1 cellular context compared by ENCODE assay signal in genomic region chr2:188292446-188293239, GRCh38.
TF ChIP-seq lines count a peak whose summit lies in the region.

No MANE protein-coding gene starts in this region.

TF ChIP-seq in SK-N-SH treated with all-trans-retinoic acid at 6 μM for 48 hours, 23 proteins besides CTCF, POLR2A, EP300 and RAD21 (continued from another document):
- TF ChIP-seq TSHZ2 (CRISPR knock-in tag; IDR thresholded peaks at IDR 0.05): no peak; the same call in 1 of the 2 replicates
